In genomic region chr7:34190299-34190698, GRCh38 we compare ENCODE assay signal across 1 cellular context.
TF ChIP-seq lines count a peak whose summit lies in the region.

No MANE protein-coding gene starts in this region.

TF ChIP-seq in HepG2, 621 proteins besides CTCF, POLR2A, EP300 and RAD21 (continued from another document):
- TF ChIP-seq BCLAF1 (IDR thresholded peaks at IDR 0.05) (no peak), ZNF550 (CRISPR knock-in tag; IDR thresholded peaks at IDR 0.05; ENCODE audit: borderline replicate concordance) (no peak), MEIS1 (CRISPR knock-in tag; IDR thresholded peaks at IDR 0.05; ENCODE audit: borderline replicate concordance) (no peak), SNRNP70 (IDR thresholded peaks at IDR 0.05; ENCODE audit: low read depth, low read length) (no peak), SOX5 (CRISPR knock-in tag; IDR thresholded peaks at IDR 0.05; ENCODE audit: borderline replicate concordance) (no peak), MNT (IDR thresholded peaks at IDR 0.05) (no peak), HOXA7 (CRISPR knock-in tag; IDR thresholded peaks at IDR 0.05) (no peak)
